ENCODE assay signal across 8 cellular contexts in genomic region chr12:69240625-69240984, GRCh38. TPM values are rescaled to one million over a fixed set of nuclear protein-coding genes. Genes with fewer than 3 reads are reported as not detected.
DNase-seq lines count a peak whose midpoint lies in the region; ATAC-seq and TF ChIP-seq lines count a peak whose summit lies in the region.

No MANE protein-coding gene starts in this region.

- H3K27me3 ChIP-seq in NT2/D1 (ENCODE audit: insufficient read depth, insufficient read length) (no peaks in the 10 kb centered on the region), brain microvascular endothelial cell (replicated peaks) (no peaks in the 10 kb centered on the region), suprapubic skin (no peaks in the 10 kb centered on the region)

- WGBS in suprapubic skin, result under 1% methylated on average over 11 of the region's 11 CpGs

- H3K9me3 ChIP-seq in NT2/D1 (ENCODE audit: insufficient read depth, low read length) (no peaks in the 10 kb centered on the region), suprapubic skin (no peaks in the 10 kb centered on the region)

- no peak for TF ChIP-seq EP300 in suprapubic skin (IDR thresholded peaks at IDR 0.05)

- TF ChIP-seq CTCF in brain microvascular endothelial cell (IDR thresholded peaks at IDR 0.05; ENCODE audit: low read depth, low read length, missing control alignments) (no peak), suprapubic skin (IDR thresholded peaks at IDR 0.05) (no peak)

- no peak for TF ChIP-seq POLR2A in suprapubic skin (IDR thresholded peaks at IDR 0.05)

- peak overlapping the region; percentile 84 for H3K4me3 ChIP-seq in NT2/D1 (ENCODE audit: insufficient read length, low read depth)
- peak overlapping the region; percentile 82 for H3K4me3 ChIP-seq in brain microvascular endothelial cell (ENCODE audit: low read depth, low read length)
- H3K4me3 ChIP-seq in suprapubic skin, result peak overlapping the region; percentile 92

- no peak for ATAC-seq in HG03439 (IDR thresholded peaks at IDR 0.05; ENCODE audit: unreplicated experiment)

- no peak overlapping the region for H3K27ac ChIP-seq in brain microvascular endothelial cell
- H3K27ac ChIP-seq in suprapubic skin, result peak overlapping the region; percentile 99

- in situ Hi-C loops in brain microvascular endothelial cell (cut with HindIII; ENCODE audit: low pct_ligation_motif_present, low sequenced_read_pairs), result no loop called here

- peak overlapping the region; percentile 95 for H3K9ac ChIP-seq in NT2/D1 (ENCODE audit: insufficient read length, low read depth)

- H3K36me3 ChIP-seq in NT2/D1 (ENCODE audit: insufficient read depth, insufficient read length, low read length), result peaks cover 19% of the 10 kb centered on the region
- no peaks in the 10 kb centered on the region for H3K36me3 ChIP-seq in brain microvascular endothelial cell (replicated peaks)
- H3K36me3 ChIP-seq in suprapubic skin, result no peaks in the 10 kb centered on the region

- H3K4me1 ChIP-seq in NT2/D1 (ENCODE audit: insufficient read depth, insufficient read length) (no peaks in the 10 kb centered on the region), suprapubic skin (peaks cover 33% of the 10 kb centered on the region)

- peak; percentile 52 for DNase-seq in NCI-H748 (lab: John Stamatoyannopoulos, UW; ENCODE audit: unreplicated experiment)
- DNase-seq in NCI-H748 treated with DMSO at 0.1 percent for 48 hours (lab: John Stamatoyannopoulos, UW), result no peak
- no peak for DNase-seq in NT2/D1 (ENCODE audit: low read depth, low spot score)
- no peak for DNase-seq in brain microvascular endothelial cell
- peak; percentile 25 to 31 for DNase-seq in lung microvascular endothelial cell (ENCODE audit: low read depth in 2 of 2)
- no peak for DNase-seq in suprapubic skin (ENCODE audit: low spot score in 2 of 2)
- no peak for DNase-seq in NCI-H1092 treated with DMSO at 0.1 percent for 48 hours (lab: John Stamatoyannopoulos, UW)

RNA-seq across cellular contexts. Expression of gene CPSF6, which starts 1.2 kb away (rescaled TPM):
- total RNA-seq in lung microvascular endothelial cell, result 14.9 and 17.0 TPM in 2 replicates
- 10 to 100 TPM; 27.4 to 54.2 (median 32.3) TPM for total RNA-seq in suprapubic skin

Comparison
In these comparisons a context has a peak if more than half of its experiments do, and no peak if none do; other contexts are left out.
1. DNase-seq: peak in NCI-H748 (single experiment) and lung microvascular endothelial cell (2 of 2); none in NCI-H748 treated with DMSO at 0.1 percent for 48 hours (single experiment), NT2/D1 (single experiment), brain microvascular endothelial cell (single experiment), suprapubic skin (0 of 2) and NCI-H1092 treated with DMSO at 0.1 percent for 48 hours (single experiment).
2. Peak in every context shown above with its lines, with median percentiles within 50 percentile points of each other: H3K4me3 ChIP-seq.